Comparison of ENCODE assay signal across 10 cellular contexts in the genomic region with DNA sequence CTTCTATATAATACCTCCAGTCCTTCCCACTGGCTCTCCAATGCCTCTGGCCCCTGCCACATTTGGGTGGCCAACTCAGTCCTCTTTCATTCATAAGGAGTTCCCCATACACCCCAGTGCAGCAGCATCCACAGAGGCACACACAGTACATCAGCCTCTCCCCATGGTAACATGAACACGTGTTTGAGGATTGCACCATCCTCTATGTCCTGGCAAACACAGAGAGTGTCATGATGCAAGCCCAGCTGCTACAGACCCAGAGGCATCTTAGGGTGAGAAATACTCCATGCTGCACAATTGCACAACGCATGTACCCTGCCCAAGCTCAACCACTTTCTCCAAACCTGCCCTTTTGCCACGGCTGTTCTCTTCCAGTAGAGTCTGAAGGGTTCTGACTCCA. TPM values are rescaled to one million over a fixed set of nuclear protein-coding genes. Genes with fewer than 3 reads are reported as not detected.
DNase-seq lines count a peak whose midpoint lies in the region; ATAC-seq, FAIRE-seq and TF ChIP-seq lines count a peak whose summit lies in the region.
"Had no signal": no experiment of that assay in that cellular context is flagged by ENCODE, and none has a peak within 500 bp of the region (broad histone marks: within the 10 kb centered on the region; RNA-seq: fewer than 3 reads in every experiment).

No MANE protein-coding gene starts in this region.

- no peak overlapping the region for H3K4me3 ChIP-seq in astrocyte (ENCODE audit: insufficient read depth, low read depth, low read length)
- H3K4me3 ChIP-seq in tibial artery, result no peak overlapping the region
- H3K4me3 ChIP-seq: skin epidermis had no signal

- no peaks in the 10 kb centered on the region for H3K27me3 Mint-ChIP-seq in astrocyte (ENCODE audit: low read depth, unreplicated experiment)

- intact Hi-C loops in left colon (cut with DNase I, micrococcal nuclease), result loop anchor here in 1 of 2 donors (5.0 kb wide), 1 partner anchor 828 kb away; no protein-coding TSS in a partner anchor
- intact Hi-C loops in tibial artery (cut with DNase I; ENCODE audit: low total_unique reads), result no loop called here

- H4K20me1 ChIP-seq in astrocyte (ENCODE audit: insufficient read depth, low read length), result peaks cover 71% of the 10 kb centered on the region

- H3K27me3 ChIP-seq in astrocyte (ENCODE audit: insufficient read depth, low read length) (no peaks in the 10 kb centered on the region), tibial artery (no peaks in the 10 kb centered on the region)

- peak; percentile 6 for ATAC-seq in left colon

- POLR2A ChIA-PET in GM10248 (lab: Yijun Ruan, JAX), result no interaction called here

- H3K79me2 ChIP-seq in astrocyte (ENCODE audit: insufficient read depth, low read length), result peaks cover 20% of the 10 kb centered on the region

- H3K4me3 Mint-ChIP-seq in astrocyte (ENCODE audit: unreplicated experiment), result no peak overlapping the region
- H3K4me3 Mint-ChIP-seq: B cell had no signal

- peaks cover 2% of the 10 kb centered on the region for H3K9me3 Mint-ChIP-seq in astrocyte (ENCODE audit: unreplicated experiment)

- peaks cover 12% of the 10 kb centered on the region for H3K36me3 Mint-ChIP-seq in astrocyte (ENCODE audit: low read depth, unreplicated experiment)

- H3K27ac ChIP-seq in astrocyte (ENCODE audit: low read depth, low read length) (no peak overlapping the region), tibial artery (peak overlapping the region; percentile 86 to 88)

- H3K9me3 ChIP-seq in astrocyte (ENCODE audit: insufficient read depth, low read depth, low read length), result no peaks in the 10 kb centered on the region
- no peaks in the 10 kb centered on the region for H3K9me3 ChIP-seq in tibial artery

- H2AFZ ChIP-seq in astrocyte (ENCODE audit: low read depth, low read length), result no peak overlapping the region

- peak overlapping the region; percentile 67 for H3K27ac Mint-ChIP-seq in astrocyte (ENCODE audit: unreplicated experiment)
- H3K27ac Mint-ChIP-seq: B cell had no signal

- peaks cover 8% of the 10 kb centered on the region for H3K36me3 ChIP-seq in astrocyte (ENCODE audit: insufficient read depth, low read length)
- H3K36me3 ChIP-seq in tibial artery, result peaks cover 0 to 35% (median 26%) of the 10 kb centered on the region in 3 donors

- H3K4me1 ChIP-seq in astrocyte (ENCODE audit: insufficient read depth, low read length) (peaks cover 10% of the 10 kb centered on the region), tibial artery (peaks cover 0 to 100% (median 87%) of the 10 kb centered on the region in 4 donors)

- FAIRE-seq in astrocyte (lab: Jason Lieb, UNC), result no peak

- peaks cover 63% of the 10 kb centered on the region for H3K4me1 Mint-ChIP-seq in astrocyte (ENCODE audit: low read depth, unreplicated experiment)
- H3K4me1 Mint-ChIP-seq: B cell had no signal

- no peak overlapping the region for H3K9ac ChIP-seq in astrocyte (ENCODE audit: low read length)

- H3K4me2 ChIP-seq in astrocyte (ENCODE audit: low read length), result no peak overlapping the region

- DNase-seq in NCI-H2171 treated with DMSO at 0.1 percent for 48 hours (lab: John Stamatoyannopoulos, UW) (peak; percentile 13), NCI-H2171 (lab: John Stamatoyannopoulos, UW) (no peak), astrocyte (ENCODE audit: low read depth) (peak; percentile 70), left colon (peak in 1 of 2 donors; percentile 61), tibial artery (peak; percentile 92 to 94), GM10248 (ENCODE audit: extremely low spot score) (no peak), GDM1 (lab: John Stamatoyannopoulos, UW) (no peak), GM10266 (ENCODE audit: extremely low spot score) (no peak)

- TF ChIP-seq CTCF in astrocyte (IDR thresholded peaks at IDR 0.05; ENCODE audit: insufficient read depth, low read depth, low read length) (no peak), tibial artery (IDR thresholded peaks at IDR 0.05) (no peak), GM10248 (IDR thresholded peaks at IDR 0.05; ENCODE audit: control extremely low read depth, extremely low read depth, low read depth, missing control alignments) (no peak), GM10266 (IDR thresholded peaks at IDR 0.05; ENCODE audit: control insufficient read depth, insufficient read depth, low read depth, missing control alignments) (no peak)

- CTCF ChIA-PET in GM10248 (lab: Yijun Ruan, JAX), result interaction anchor here (0.7 to 3.0 kb wide), 4 partner anchors 482 to 1032 kb away, joined by 4 to 29 read pairs (median 6); no protein-coding TSS in a partner anchor

RNA-seq across cellular contexts. Expression of a gene that starts 11.5 kb away (rescaled TPM):
- total RNA-seq in astrocyte, result 422 and 452 TPM in 2 replicates
- 100 to 1,000 TPM in 1 of 2 donors, 10 to 100 TPM in 1; 40.0 to 135 TPM for total RNA-seq in left colon
- total RNA-seq: B cell had no signal

RNA-seq across cellular contexts. Expression of a gene that starts 50.6 kb away (rescaled TPM):
- total RNA-seq in astrocyte, result 944 and 1,071 TPM in 2 replicates
- total RNA-seq in left colon, result 100 to 1,000 TPM; 120 to 143 TPM
- total RNA-seq: B cell had no signal

Comparison
In these comparisons a context has a peak if more than half of its experiments do, and no peak if none do; other contexts are left out.
1. DNase-seq: peak in NCI-H2171 treated with DMSO at 0.1 percent for 48 hours (single experiment), astrocyte (single experiment) and tibial artery (2 of 2); none in NCI-H2171 (single experiment), GM10248 (single experiment), GDM1 (single experiment) and GM10266 (single experiment).